15 cellular contexts compared by ENCODE assay signal in the genomic region with DNA sequence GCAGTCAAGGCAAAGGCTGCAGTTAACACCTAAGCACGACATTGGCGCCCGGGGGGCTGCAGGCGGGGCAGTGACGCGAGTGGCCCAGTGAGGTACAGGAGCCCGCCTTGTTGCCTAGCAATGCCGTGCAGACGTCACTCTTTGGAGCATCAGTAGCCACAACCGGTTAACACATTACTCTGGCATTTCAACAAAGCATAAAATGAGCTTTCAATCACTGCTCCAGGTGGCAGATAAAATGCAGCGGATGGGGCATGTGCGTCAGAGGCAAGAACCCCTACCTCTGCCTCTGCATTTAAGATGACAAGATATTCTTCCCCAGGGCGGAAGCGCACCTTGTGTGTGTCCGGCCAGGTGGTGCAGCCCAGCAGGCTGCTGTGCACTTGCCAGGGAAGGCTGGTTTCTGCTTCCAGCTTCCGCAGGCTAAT.
DNase-seq lines count a peak whose midpoint lies in the region; ATAC-seq, FAIRE-seq and TF ChIP-seq lines count a peak whose summit lies in the region.
"Had no signal": no experiment of that assay in that cellular context is flagged by ENCODE, and none has a peak within 500 bp of the region (broad histone marks: within the 10 kb centered on the region; RNA-seq: fewer than 3 reads in every experiment).

No MANE protein-coding gene starts in this region.

- H3K36me3 ChIP-seq in endocrine pancreas (ENCODE audit: control insufficient read depth, insufficient read depth, low read length) = no peaks in the 10 kb centered on the region
- H3K36me3 ChIP-seq: esophagus squamous epithelium, spleen had no signal

- H3K9me3 Mint-ChIP-seq in natural killer cell = no peaks in the 10 kb centered on the region
- no peaks in the 10 kb centered on the region for H3K9me3 Mint-ChIP-seq in activated CD8-positive, alpha-beta T cell treated with anti-CD3 and anti-CD28 coated beads, Interleukin-2, amount 10 ng/mL, durations not matched to agents 7 days and 5 days (ENCODE audit: insufficient read depth)
- H3K9me3 Mint-ChIP-seq: activated naive CD8-positive, alpha-beta T cell treated with anti-CD3 and anti-CD28 coated beads, Interleukin-2, amount 50 U/mL, for 24 hours had no signal

- no peak overlapping the region for H3K9ac ChIP-seq in endocrine pancreas (ENCODE audit: control insufficient read depth, insufficient read depth, low read length)

- H3K9me3 ChIP-seq in endocrine pancreas (ENCODE audit: control insufficient read depth, low read length) = no peaks in the 10 kb centered on the region
- H3K9me3 ChIP-seq: esophagus squamous epithelium had no signal

- H3K27me3 Mint-ChIP-seq in natural killer cell (ENCODE audit: low read depth in 2 of 2) = peaks cover 8 to 18% of the 10 kb centered on the region in 2 donors
- H3K27me3 Mint-ChIP-seq in activated CD8-positive, alpha-beta T cell treated with anti-CD3 and anti-CD28 coated beads, Interleukin-2, amount 10 ng/mL, durations not matched to agents 7 days and 5 days (ENCODE audit: low read depth) = peaks cover 4% of the 10 kb centered on the region

- FAIRE-seq in urothelium cell line (lab: Jason Lieb, UNC) = peak; percentile 91

- peak overlapping the region; percentile 27 for H3K4me3 ChIP-seq in endocrine pancreas (ENCODE audit: control insufficient read depth, insufficient read depth, low read length)
- H3K4me3 ChIP-seq: coronary artery, esophagus squamous epithelium, spleen had no signal

- ATAC-seq in GM18498 (IDR thresholded peaks at IDR 0.05; ENCODE audit: unreplicated experiment) (no peak), natural killer cell (no peak)
- no peak for ATAC-seq in activated CD8-positive, alpha-beta T cell treated with anti-CD3 and anti-CD28 coated beads, Interleukin-2, amount 10 ng/mL, durations not matched to agents 7 days and 5 days
- ATAC-seq: activated naive CD8-positive, alpha-beta T cell treated with anti-CD3 and anti-CD28 coated beads, Interleukin-2, amount 50 U/mL, for 24 hours had no signal

- no peaks in the 10 kb centered on the region for H3K27me3 ChIP-seq in endocrine pancreas (ENCODE audit: control insufficient read depth, insufficient read depth, low read length)
- H3K27me3 ChIP-seq: esophagus squamous epithelium had no signal

- TF ChIP-seq CTCF in natural killer cell (IDR thresholded peaks at IDR 0.05) = no peak

- intact Hi-C loops in natural killer cell (cut with micrococcal nuclease) = no loop called here

- no peaks in the 10 kb centered on the region for H3K36me3 Mint-ChIP-seq in natural killer cell
- H3K36me3 Mint-ChIP-seq in activated CD8-positive, alpha-beta T cell treated with anti-CD3 and anti-CD28 coated beads, Interleukin-2, amount 10 ng/mL, durations not matched to agents 7 days and 5 days (ENCODE audit: low read depth) = no peaks in the 10 kb centered on the region
- H3K36me3 Mint-ChIP-seq: CD8-positive, alpha-beta memory T cell had no signal

- no peak overlapping the region for H3K4me3 Mint-ChIP-seq in natural killer cell
- H3K4me3 Mint-ChIP-seq in activated CD8-positive, alpha-beta T cell treated with anti-CD3 and anti-CD28 coated beads, Interleukin-2, amount 10 ng/mL, durations not matched to agents 7 days and 5 days = no peak overlapping the region
- H3K4me3 Mint-ChIP-seq: activated naive CD8-positive, alpha-beta T cell treated with anti-CD3 and anti-CD28 coated beads, Interleukin-2, amount 50 U/mL, for 24 hours; CD8-positive, alpha-beta memory T cell had no signal

- peaks cover 3% of the 10 kb centered on the region for H3K4me1 ChIP-seq in endocrine pancreas (ENCODE audit: control insufficient read depth, insufficient read depth, low read length)
- H3K4me1 ChIP-seq: spleen had no signal

- CTCF ChIA-PET in activated CD8-positive, alpha-beta T cell treated with anti-CD3 and anti-CD28 coated beads, Interleukin-2, amount 10 ng/mL, durations not matched to agents 7 days and 5 days (lab: Charles Lee) = no interaction called here

- DNase-seq in NCI-H2107 treated with DMSO at 0.1 percent for 48 hours (lab: John Stamatoyannopoulos, UW; ENCODE audit: unreplicated experiment) (peak; percentile 52), NCI-H2107 (lab: John Stamatoyannopoulos, UW) (no peak), NCI-H69 (lab: John Stamatoyannopoulos, UW) (peak; percentile 98), urothelium cell line (ENCODE audit: low spot score) (peak; percentile 75), natural killer cell (no peak)
- no peak for DNase-seq in activated CD8-positive, alpha-beta T cell treated with anti-CD3 and anti-CD28 coated beads, Interleukin-2, amount 10 ng/mL, durations not matched to agents 7 days and 5 days
- DNase-seq: activated naive CD8-positive, alpha-beta T cell treated with anti-CD3 and anti-CD28 coated beads, Interleukin-2, amount 50 U/mL, for 24 hours; activated T-cell treated with anti-CD3 and anti-CD28 coated beads for 4 hours; CD8-positive, alpha-beta memory T cell; esophagus squamous epithelium; mesendoderm; spleen had no signal

- H3K27ac Mint-ChIP-seq in natural killer cell = no peak overlapping the region
- H3K27ac Mint-ChIP-seq in activated CD8-positive, alpha-beta T cell treated with anti-CD3 and anti-CD28 coated beads, Interleukin-2, amount 10 ng/mL, durations not matched to agents 7 days and 5 days = no peak overlapping the region
- H3K27ac Mint-ChIP-seq: activated naive CD8-positive, alpha-beta T cell treated with anti-CD3 and anti-CD28 coated beads, Interleukin-2, amount 50 U/mL, for 24 hours; CD8-positive, alpha-beta memory T cell had no signal

- H3K4me1 Mint-ChIP-seq in natural killer cell = no peaks in the 10 kb centered on the region
- H3K4me1 Mint-ChIP-seq in activated CD8-positive, alpha-beta T cell treated with anti-CD3 and anti-CD28 coated beads, Interleukin-2, amount 10 ng/mL, durations not matched to agents 7 days and 5 days (ENCODE audit: low read depth) = no peaks in the 10 kb centered on the region
- H3K4me1 Mint-ChIP-seq: activated naive CD8-positive, alpha-beta T cell treated with anti-CD3 and anti-CD28 coated beads, Interleukin-2, amount 50 U/mL, for 24 hours; CD8-positive, alpha-beta memory T cell had no signal

- POLR2A ChIA-PET in activated CD8-positive, alpha-beta T cell treated with anti-CD3 and anti-CD28 coated beads, Interleukin-2, amount 10 ng/mL, durations not matched to agents 7 days and 5 days (lab: Charles Lee) = no interaction called here

Comparison
In these comparisons a context has a peak if more than half of its experiments do, and no peak if none do; other contexts are left out.
1. DNase-seq: peak in NCI-H2107 treated with DMSO at 0.1 percent for 48 hours (single experiment), NCI-H69 (single experiment) and urothelium cell line (single experiment); none in NCI-H2107 (single experiment), natural killer cell (single experiment) and activated CD8-positive, alpha-beta T cell treated with anti-CD3 and anti-CD28 coated beads, Interleukin-2, amount 10 ng/mL, durations not matched to agents 7 days and 5 days (single experiment).